ENCODE assay signal across 7 cellular contexts in the genomic region with DNA sequence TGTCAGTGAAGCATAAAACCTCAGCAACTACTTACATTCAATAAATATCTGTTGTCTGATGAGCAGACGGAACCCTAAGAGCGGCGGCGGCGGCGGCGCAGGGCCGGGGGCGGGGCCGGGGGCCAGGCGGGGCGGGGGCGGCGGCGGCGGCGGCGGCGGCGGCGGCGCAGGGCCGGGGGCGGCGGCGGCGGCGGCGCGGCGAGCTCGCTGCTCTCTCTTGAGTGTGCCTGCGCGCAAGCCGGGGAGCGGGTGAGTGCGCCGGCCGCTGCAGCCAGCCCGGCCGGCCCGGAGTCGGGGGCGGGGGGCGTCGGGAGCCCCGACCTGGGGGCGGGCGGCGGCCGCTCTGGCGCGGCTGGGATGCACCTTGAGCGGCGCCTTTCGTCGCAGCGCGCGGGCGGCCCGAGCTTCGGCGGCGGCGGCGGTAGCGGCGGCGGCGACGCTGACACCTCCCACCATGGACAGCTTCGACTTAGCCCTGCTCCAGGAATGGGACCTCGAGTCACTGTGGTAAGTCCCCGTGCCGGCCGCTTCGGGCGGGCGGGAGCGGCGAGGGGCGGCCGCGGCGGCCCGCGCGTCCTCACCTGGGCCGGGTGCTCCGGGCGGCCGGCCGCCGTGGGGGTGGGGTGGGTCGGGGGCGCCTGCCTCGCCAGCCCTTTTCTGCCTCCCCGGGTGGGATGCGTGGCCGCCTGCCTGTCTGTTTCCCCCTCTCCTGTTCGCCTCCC. TPM values are rescaled to one million over a fixed set of nuclear protein-coding genes. Genes with fewer than 3 reads are reported as not detected.
DNase-seq lines count a peak whose midpoint lies in the region; ATAC-seq, FAIRE-seq and TF ChIP-seq lines count a peak whose summit lies in the region.
"Not testable (repeated sequence)": the region's sequence is repeated elsewhere in the genome, so short reads cannot be mapped to it uniquely, and the experiment has no call there.

No MANE protein-coding gene starts in this region.

- TF ChIP-seq POLR2A in HepG2 (IDR thresholded peaks at IDR 0.05; ENCODE audit: insufficient read depth in 1 of 2, low read depth in 2 of 2, low read length in 2 of 2), result not testable (repeated sequence)

- not testable (repeated sequence) for DNase-seq in H9; activated B cell treated with CpG ODN at 0.5 μM for 24 hours; activated naive CD8-positive, alpha-beta T cell treated with anti-CD3 and anti-CD28 coated beads, Interleukin-2, amount 10 ng/mL, durations not matched to agents 7 days and 5 days; foreskin keratinocyte; HepG2 (ENCODE audit: low spot score); neural crest cell (ENCODE audit: low read depth, low spot score)

- H3K27me3 Mint-ChIP-seq in H9 (ENCODE audit: low read depth); activated B cell treated with CpG ODN at 0.5 μM for 24 hours; activated naive CD8-positive, alpha-beta T cell treated with anti-CD3 and anti-CD28 coated beads, Interleukin-2, amount 10 ng/mL, durations not matched to agents 7 days and 5 days; neural crest cell (ENCODE audit: low read depth); stimulated activated memory B cell treated with anti-CD40 and anti-IgM and Interleukin-4, amounts not matched to agents 10 μg/mL and 1 μg/mL and 100 μg/mL, for 72 hours: not testable (repeated sequence)

- not testable (repeated sequence) for H3K9me3 ChIP-seq in H9 (ENCODE audit: control insufficient read depth, low read depth, low read length); HepG2 (ENCODE audit: low read length)

- H3K4me2 ChIP-seq in H9 (ENCODE audit: insufficient read depth, insufficient read length, low read length); HepG2 (ENCODE audit: low read depth, low read length): not testable (repeated sequence)

- not testable (repeated sequence) for H3T11ph ChIP-seq in H9 (ENCODE audit: low read length)

- not testable (repeated sequence) for FAIRE-seq in HepG2 (lab: Jason Lieb, UNC)

- not testable (repeated sequence) for TF ChIP-seq CTCF in H9 (conservative IDR thresholded peaks at IDR 0.05); activated B cell treated with CpG ODN at 0.5 μM for 24 hours (IDR thresholded peaks at IDR 0.05); foreskin keratinocyte (conservative IDR thresholded peaks at IDR 0.05); HepG2 (CRISPR knock-in tag; IDR thresholded peaks at IDR 0.05); neural crest cell (conservative IDR thresholded peaks at IDR 0.05)

- not testable (repeated sequence) for H3K9ac ChIP-seq in H9 (ENCODE audit: extremely low read depth, insufficient read length, low read length); HepG2 (ENCODE audit: insufficient read depth, low read depth, low read length)

- POLR2A ChIA-PET in activated B cell treated with CpG ODN at 0.5 μM for 24 hours (lab: Charles Lee); activated naive CD8-positive, alpha-beta T cell treated with anti-CD3 and anti-CD28 coated beads, Interleukin-2, amount 10 ng/mL, durations not matched to agents 7 days and 5 days (lab: Charles Lee); HepG2 (lab: Yijun Ruan, JAX): not testable (repeated sequence)

- TF ChIP-seq RAD21 in HepG2 (CRISPR knock-in tag; IDR thresholded peaks at IDR 0.05), result not testable (repeated sequence)

- H3K36me3 Mint-ChIP-seq in H9 (ENCODE audit: insufficient read depth in 1 of 3, low read depth in 3 of 3); activated B cell treated with CpG ODN at 0.5 μM for 24 hours (ENCODE audit: low read depth); activated naive CD8-positive, alpha-beta T cell treated with anti-CD3 and anti-CD28 coated beads, Interleukin-2, amount 10 ng/mL, durations not matched to agents 7 days and 5 days; neural crest cell (ENCODE audit: low read depth); stimulated activated memory B cell treated with anti-CD40 and anti-IgM and Interleukin-4, amounts not matched to agents 10 μg/mL and 1 μg/mL and 100 μg/mL, for 72 hours: not testable (repeated sequence)

- peak overlapping the region; percentile 47 to 68; a peak in 4 of 5 replicates for H3K4me3 Mint-ChIP-seq in H9
- H3K4me3 Mint-ChIP-seq in activated B cell treated with CpG ODN at 0.5 μM for 24 hours; activated naive CD8-positive, alpha-beta T cell treated with anti-CD3 and anti-CD28 coated beads, Interleukin-2, amount 10 ng/mL, durations not matched to agents 7 days and 5 days; stimulated activated memory B cell treated with anti-CD40 and anti-IgM and Interleukin-4, amounts not matched to agents 10 μg/mL and 1 μg/mL and 100 μg/mL, for 72 hours: not testable (repeated sequence)
- H3K4me3 Mint-ChIP-seq in neural crest cell, result peak overlapping the region; percentile 78

- H3K4me1 Mint-ChIP-seq in H9; activated B cell treated with CpG ODN at 0.5 μM for 24 hours; activated naive CD8-positive, alpha-beta T cell treated with anti-CD3 and anti-CD28 coated beads, Interleukin-2, amount 10 ng/mL, durations not matched to agents 7 days and 5 days; neural crest cell; stimulated activated memory B cell treated with anti-CD40 and anti-IgM and Interleukin-4, amounts not matched to agents 10 μg/mL and 1 μg/mL and 100 μg/mL, for 72 hours: not testable (repeated sequence)

- H3K27me3 ChIP-seq in H9 (ENCODE audit: insufficient read depth, low read length); foreskin keratinocyte; HepG2 (ENCODE audit: control insufficient read depth in 1 of 2, insufficient read depth in 2 of 2, low read length in 2 of 2): not testable (repeated sequence)

- H3K14ac ChIP-seq in H9 (ENCODE audit: insufficient read depth, low read length), result not testable (repeated sequence)

- H4K20me1 ChIP-seq in H9 (ENCODE audit: control insufficient read depth, insufficient read depth, insufficient read length); HepG2 (ENCODE audit: insufficient read depth, low read length): not testable (repeated sequence)

- H3K79me1 ChIP-seq in H9 (ENCODE audit: insufficient read depth, low read depth, low read length, poor library complexity, severe bottlenecking), result not testable (repeated sequence)

- not testable (repeated sequence) for H3K18ac ChIP-seq in H9 (ENCODE audit: insufficient read length, low read depth, low read length)

- not testable (repeated sequence) for TF ChIP-seq EP300 in HepG2 (IDR thresholded peaks at IDR 0.05; ENCODE audit: low read depth in 2 of 2, low read length in 2 of 2); HepG2 (CRISPR knock-in tag; IDR thresholded peaks at IDR 0.05; ENCODE audit: borderline replicate concordance)

- not testable (repeated sequence) for H3K27ac ChIP-seq in H9 (ENCODE audit: insufficient read length, low read depth, low read length); foreskin keratinocyte; HepG2 (ENCODE audit: extremely low read length, insufficient read depth, low read length)

- not testable (repeated sequence) for H3K23ac ChIP-seq in H9 (ENCODE audit: insufficient read length, low read depth, low read length)

- not testable (repeated sequence) for H2BK20ac ChIP-seq in H9 (ENCODE audit: low read depth, low read length, poor library complexity, severe bottlenecking)

- not testable (repeated sequence) for H2BK15ac ChIP-seq in H9 (ENCODE audit: low read depth, low read length)

- H4K8ac ChIP-seq in H9 (replicated peaks; ENCODE audit: insufficient read length, low read depth, low read length), result not testable (repeated sequence)

- BruUV-seq in HepG2 (replicated peaks; lab: Mats Ljungman, UMichigan), result not testable (repeated sequence)

- not testable (repeated sequence) for H3K36me3 ChIP-seq in HepG2 (replicated peaks in 1 of 2; ENCODE audit: control insufficient read depth in 1 of 2, insufficient read depth in 2 of 2, low read length in 2 of 2)

- H2BK5ac ChIP-seq in H9 (ENCODE audit: insufficient read length, low read length), result not testable (repeated sequence)

- H2AK5ac ChIP-seq in H9 (ENCODE audit: insufficient read length, low read length), result not testable (repeated sequence)

- not testable (repeated sequence) for H4K91ac ChIP-seq in H9 (ENCODE audit: insufficient read length, low read depth, low read length)

- not testable (repeated sequence) for H3K79me2 ChIP-seq in H9 (ENCODE audit: insufficient read depth, low read length); HepG2 (ENCODE audit: insufficient read depth, low read length)

- in situ Hi-C loops in HepG2 (cut with HindIII; ENCODE audit: extremely low pct_ligation_motif_present, low pct_unique_long_range_greater_than_20kb), result not testable (repeated sequence)

- not testable (repeated sequence) for H3K27ac Mint-ChIP-seq in H9; activated B cell treated with CpG ODN at 0.5 μM for 24 hours; activated naive CD8-positive, alpha-beta T cell treated with anti-CD3 and anti-CD28 coated beads, Interleukin-2, amount 10 ng/mL, durations not matched to agents 7 days and 5 days; neural crest cell (ENCODE audit: unreplicated experiment); stimulated activated memory B cell treated with anti-CD40 and anti-IgM and Interleukin-4, amounts not matched to agents 10 μg/mL and 1 μg/mL and 100 μg/mL, for 72 hours

- not testable (repeated sequence) for H3K23me2 ChIP-seq in H9 (ENCODE audit: insufficient read length, low read depth, low read length, poor library complexity, severe bottlenecking)

- not testable (repeated sequence) for H2BK12ac ChIP-seq in H9 (ENCODE audit: insufficient read length, low read depth, low read length)

- H3K9me3 Mint-ChIP-seq in H9; activated B cell treated with CpG ODN at 0.5 μM for 24 hours; activated naive CD8-positive, alpha-beta T cell treated with anti-CD3 and anti-CD28 coated beads, Interleukin-2, amount 10 ng/mL, durations not matched to agents 7 days and 5 days; neural crest cell; stimulated activated memory B cell treated with anti-CD40 and anti-IgM and Interleukin-4, amounts not matched to agents 10 μg/mL and 1 μg/mL and 100 μg/mL, for 72 hours: not testable (repeated sequence)

- no CpG with 5 or more reads among the region's 102 CpGs for WGBS in H9 (ENCODE audit: extremely low coverage, insufficient read length, low lambda C conversion rate)
- WGBS in HepG2 (ENCODE audit: low lambda C conversion rate), result 7% methylated on average over 5 of the region's 102 CpGs

- not testable (repeated sequence) for H3K56ac ChIP-seq in H9 (ENCODE audit: insufficient read length, low read depth, low read length)

- not testable (repeated sequence) for H4K5ac ChIP-seq in H9 (ENCODE audit: insufficient read length, low read depth, low read length)

- ATAC-seq in activated B cell treated with CpG ODN at 0.5 μM for 24 hours (ENCODE audit: low read depth) (peak; percentile 35), foreskin keratinocyte (peak; percentile 59), HepG2 (peak; percentile 88)
- peak; percentile 61 for ATAC-seq in activated naive CD8-positive, alpha-beta T cell treated with anti-CD3 and anti-CD28 coated beads, Interleukin-2, amount 10 ng/mL, durations not matched to agents 7 days and 5 days (ENCODE audit: low read depth)
- peak; percentile 52 for ATAC-seq in stimulated activated memory B cell treated with anti-CD40 and anti-IgM and Interleukin-4, amounts not matched to agents 10 μg/mL and 1 μg/mL and 100 μg/mL, for 72 hours

- intact Hi-C loops in activated B cell treated with CpG ODN at 0.5 μM for 24 hours (cut with micrococcal nuclease); HepG2 (cut with micrococcal nuclease; ENCODE audit: unreplicated experiment): not testable (repeated sequence)

- H3K4me1 ChIP-seq in H9 (ENCODE audit: insufficient read depth, low read length); foreskin keratinocyte; HepG2 (ENCODE audit: insufficient read depth, low read length): not testable (repeated sequence)

- H2BK120ac ChIP-seq in H9 (ENCODE audit: low read depth, low read length, poor library complexity, severe bottlenecking), result not testable (repeated sequence)

- not testable (repeated sequence) for H3K4me3 ChIP-seq in HepG2 (replicated peaks in 1 of 3; ENCODE audit: insufficient read depth in 1 of 3, low read depth in 2 of 3, low read length in 3 of 3)

- CTCF ChIA-PET in activated B cell treated with CpG ODN at 0.5 μM for 24 hours (lab: Charles Lee); HepG2 (lab: Yijun Ruan, JAX; ENCODE audit: low intra/inter-chr PET ratio, low total read pairs): not testable (repeated sequence)

- not testable (repeated sequence) for H3K4ac ChIP-seq in H9 (ENCODE audit: low read depth, low read length)

- H2AFZ ChIP-seq in H9 (ENCODE audit: low read length); HepG2 (ENCODE audit: low read length): not testable (repeated sequence)

RNA-seq across cellular contexts. Expression of a gene that starts 33.7 kb away (rescaled TPM):
- total RNA-seq in H9 (2021), result 48.3 and 50.0 TPM in 2 replicates
- 68.0 and 75.9 TPM in 2 replicates for total RNA-seq in activated B cell treated with CpG ODN at 0.5 μM for 24 hours
- 10 to 100 TPM; 36.7 to 43.1 TPM for total RNA-seq in activated naive CD8-positive, alpha-beta T cell treated with anti-CD3 and anti-CD28 coated beads, Interleukin-2, amount 10 ng/mL, durations not matched to agents 7 days and 5 days
- 7.4 and 13.9 TPM in 2 replicates for total RNA-seq in foreskin keratinocyte
- polyA plus RNA-seq in foreskin keratinocyte, result 0.02 and 0.54 TPM in 2 replicates
- 9.4 and 16.4 TPM in 2 replicates for total RNA-seq in HepG2 (2016; rRNA removed; fragmentation: Illumina TruSeq; extraction: Trizol)
- 2.0 and 5.9 TPM in 2 replicates for total RNA-seq in HepG2 (2016; cell fraction: cytosol; rRNA removed; fragmentation: Illumina TruSeq; extraction: Trizol; ENCODE audit: low read depth)
- 14.9 and 24.6 TPM in 2 replicates for total RNA-seq in HepG2 (2016; cell fraction: insoluble cytoplasmic fraction; rRNA removed; fragmentation: Illumina TruSeq; extraction: Trizol)
- total RNA-seq in HepG2 (2016; cell fraction: membrane; rRNA removed; fragmentation: Illumina TruSeq; extraction: Trizol), result 1.9 and 3.4 TPM in 2 replicates
- 35.4 and 37.7 TPM in 2 replicates for total RNA-seq in HepG2 (2016; cell fraction: nucleus; rRNA removed; fragmentation: Illumina TruSeq; extraction: Trizol)
- 12.0 and 13.4 TPM in 2 replicates for polyA plus RNA-seq in HepG2 (2011; rRNA removed)
- polyA plus RNA-seq in HepG2 (2011; cell fraction: cytosol; rRNA removed), result 4.7 and 13.0 TPM in 2 replicates
- 22.3 and 25.1 TPM in 2 replicates for polyA plus RNA-seq in HepG2 (2011; cell fraction: nucleus; rRNA removed)
- polyA plus RNA-seq in HepG2 (2012), result 4.0 and 4.8 TPM in 2 replicates
- polyA plus RNA-seq in HepG2 (2016; cell fraction: cytosol; fragmentation: Illumina TruSeq; extraction: Trizol; ENCODE audit: low read depth), result not detected in 2 replicates
- polyA plus RNA-seq in HepG2 (2016; cell fraction: insoluble cytoplasmic fraction; fragmentation: Illumina TruSeq; extraction: Trizol; ENCODE audit: low read depth), result 2.3 and 3.8 TPM in 2 replicates
- 0.05 TPM in 1 of 2 replicates, not detected in the other for polyA plus RNA-seq in HepG2 (2016; cell fraction: membrane; fragmentation: Illumina TruSeq; extraction: Trizol; ENCODE audit: low read depth)
- polyA plus RNA-seq in HepG2 (2016; cell fraction: nucleus; fragmentation: Illumina TruSeq; extraction: Trizol; ENCODE audit: insufficient read depth, low read depth), result 23.4 and 31.9 TPM in 2 replicates
- 5.1 and 19.6 TPM in 2 replicates for polyA minus RNA-seq in HepG2 (2011; rRNA and poly(A)+ RNA removed; ENCODE audit: low replicate concordance)
- 12.8 and 13.6 TPM in 2 replicates for polyA minus RNA-seq in HepG2 (2011; cell fraction: cytosol; rRNA and poly(A)+ RNA removed)
- 88.1 and 122 TPM in 2 replicates for polyA minus RNA-seq in HepG2 (2011; cell fraction: nucleus; rRNA and poly(A)+ RNA removed)
- 41.0 and 55.7 TPM in 2 replicates for total RNA-seq in neural crest cell

Comparison
In these comparisons a context has a peak if more than half of its experiments do, and no peak if none do; other contexts are left out.
1. ATAC-seq: peak in every context shown above with its lines; median percentile 88 in HepG2; 61 in activated naive CD8-positive, alpha-beta T cell treated with anti-CD3 and anti-CD28 coated beads, Interleukin-2, amount 10 ng/mL, durations not matched to agents 7 days and 5 days; 59 in foreskin keratinocyte; 52 in stimulated activated memory B cell treated with anti-CD40 and anti-IgM and Interleukin-4, amounts not matched to agents 10 μg/mL and 1 μg/mL and 100 μg/mL, for 72 hours; 35 in activated B cell treated with CpG ODN at 0.5 μM for 24 hours.